Comparison of ENCODE assay signal across 26 cellular contexts in genomic region chr1:174652496-174653280, GRCh38.
A peak's percentile ranks its signal among the peaks of the same experiment; 100 is the strongest.
DNase-seq lines count a peak whose midpoint lies in the region; FAIRE-seq and TF ChIP-seq lines count a peak whose summit lies in the region.
"Had no signal": no experiment of that assay in that cellular context is flagged by ENCODE, and none has a peak within 500 bp of the region (broad histone marks: within the 10 kb centered on the region; RNA-seq: fewer than 3 reads in every experiment).

No MANE protein-coding gene starts in this region.

- intact Hi-C loops in kidney (cut with DNase I), result no loop called here

- no peak overlapping the region for H4K91ac ChIP-seq in neuronal stem cell (ENCODE audit: low read depth, low read length, poor library complexity)

- H3K9me3 Mint-ChIP-seq in endodermal cell, result peaks cover 9% of the 10 kb centered on the region

- peaks cover 9% of the 10 kb centered on the region for H3K4me1 ChIP-seq in endodermal cell (ENCODE audit: control insufficient read depth, insufficient read depth, low read length)
- peaks cover 6 to 8% of the 10 kb centered on the region in 2 donors for H3K4me1 ChIP-seq in neuronal stem cell (ENCODE audit: control insufficient read depth in 2 of 2, insufficient read depth in 1 of 2, low read depth in 1 of 2, low read length in 2 of 2)
- no peaks in the 10 kb centered on the region for H3K4me1 ChIP-seq in kidney (ENCODE audit: control insufficient read depth in 1 of 2, insufficient read depth in 1 of 2, low read depth in 1 of 2, low read length in 2 of 2)
- H3K4me1 ChIP-seq: gastrocnemius medialis had no signal

- no peak overlapping the region for H3K4ac ChIP-seq in neuronal stem cell (ENCODE audit: low read length)

- H3K79me1 ChIP-seq in neuronal stem cell (ENCODE audit: low read depth, low read length), result no peaks in the 10 kb centered on the region

- H3K4me3 Mint-ChIP-seq in endodermal cell, result no peak overlapping the region
- H3K4me3 Mint-ChIP-seq: activated naive CD8-positive, alpha-beta T cell; mesothelial cell of epicardium; naive thymus-derived CD4-positive, alpha-beta T cell had no signal

- no peak overlapping the region for H2BK5ac ChIP-seq in neuronal stem cell (ENCODE audit: low read length)

- FAIRE-seq in kidney (lab: Jason Lieb, UNC) (no peak), frontal cortex (lab: Jason Lieb, UNC) (no peak)
- FAIRE-seq: endometrium, GM12878 had no signal

- no peak for TF ChIP-seq CTCF in endodermal cell (conservative IDR thresholded peaks at IDR 0.05)
- TF ChIP-seq CTCF in kidney (IDR thresholded peaks at IDR 0.05; ENCODE audit: borderline replicate concordance, extremely low read depth, insufficient read depth), result no peak

- no peaks in the 10 kb centered on the region for H3K27me3 Mint-ChIP-seq in endodermal cell (ENCODE audit: insufficient read depth)
- H3K27me3 Mint-ChIP-seq: activated naive CD8-positive, alpha-beta T cell; naive thymus-derived CD4-positive, alpha-beta T cell had no signal

- H3K23ac ChIP-seq in neuronal stem cell (ENCODE audit: low read depth, low read length, poor library complexity), result no peak overlapping the region

- WGBS in endodermal cell (ENCODE audit: insufficient coverage in 1 of 2, insufficient read length in 1 of 2), 2 experiments, result 52 to 68% methylated on average over 6 to 8 of the region's 8 CpGs
- no CpG with 5 or more reads among the region's 8 CpGs for WGBS in neuronal stem cell (ENCODE audit: extremely low coverage in 2 of 2, insufficient read length in 2 of 2, insufficient replicate concordance in 1 of 2), 2 donors

- H3K4me1 Mint-ChIP-seq in endodermal cell, result peaks cover 10% of the 10 kb centered on the region

- H3K27ac ChIP-seq in endodermal cell (ENCODE audit: low read depth, low read length), result peak overlapping the region; percentile 68
- peak overlapping the region; percentile 49 for H3K27ac ChIP-seq in neuronal stem cell (replicated peaks; ENCODE audit: low read length)
- H3K27ac ChIP-seq in kidney (ENCODE audit: low read depth in 2 of 2, low read length in 2 of 2), result no peak overlapping the region
- H3K27ac ChIP-seq: coronary artery, gastrocnemius medialis, left ventricle myocardium inferior, VCaP had no signal

- H2AK5ac ChIP-seq in neuronal stem cell (ENCODE audit: low read depth, low read length), result no peak overlapping the region

- H2BK120ac ChIP-seq in neuronal stem cell (ENCODE audit: low read depth, low read length), result no peak overlapping the region

- no peak overlapping the region for H3K14ac ChIP-seq in neuronal stem cell (ENCODE audit: low read length)

- H3K4me3 ChIP-seq in endodermal cell (ENCODE audit: low read length) (peak overlapping the region; percentile 35), neuronal stem cell (ENCODE audit: low read length in 2 of 2) (no peak overlapping the region), kidney (ENCODE audit: low read length in 2 of 2) (no peak overlapping the region)
- H3K4me3 ChIP-seq: coronary artery, gastrocnemius medialis, GM12878, left ventricle myocardium inferior had no signal

- peak overlapping the region; percentile 68 for H3K27ac Mint-ChIP-seq in endodermal cell
- H3K27ac Mint-ChIP-seq: activated naive CD8-positive, alpha-beta T cell; mesothelial cell of epicardium; naive thymus-derived CD4-positive, alpha-beta T cell had no signal

- no peaks in the 10 kb centered on the region for H3K36me3 Mint-ChIP-seq in endodermal cell (ENCODE audit: low read depth)
- H3K36me3 Mint-ChIP-seq: mesothelial cell of epicardium had no signal

- H3K27me3 ChIP-seq in endodermal cell (ENCODE audit: control insufficient read depth, insufficient read depth, low read length, poor library complexity, severe bottlenecking) (no peaks in the 10 kb centered on the region), neuronal stem cell (ENCODE audit: control insufficient read depth in 3 of 3, insufficient read depth in 3 of 3, low read depth in 1 of 3, low read length in 3 of 3) (no peaks in the 10 kb centered on the region)
- H3K27me3 ChIP-seq: gastrocnemius medialis had no signal

- H2BK15ac ChIP-seq in neuronal stem cell (ENCODE audit: low read length), result no peak overlapping the region

- no peak overlapping the region for H4K8ac ChIP-seq in neuronal stem cell (ENCODE audit: low read depth, low read length)

- H3K9me3 ChIP-seq in endodermal cell (ENCODE audit: control insufficient read depth, low read length) (peaks cover 9% of the 10 kb centered on the region), neuronal stem cell (replicated peaks in 1 of 2; ENCODE audit: control insufficient read depth in 2 of 2, insufficient read depth in 1 of 2, low read depth in 1 of 2, low read length in 2 of 2) (peaks cover 0 to 2% of the 10 kb centered on the region in 2 donors), kidney (ENCODE audit: control insufficient read depth in 1 of 2, low read length in 2 of 2) (peaks cover 0 to 5% of the 10 kb centered on the region in 2 donors)
- H3K9me3 ChIP-seq: gastrocnemius medialis had no signal

- H3K4me2 ChIP-seq in neuronal stem cell (ENCODE audit: insufficient read depth, low read length, poor library complexity, severe bottlenecking), result no peak overlapping the region

- no peaks in the 10 kb centered on the region for H3K36me3 ChIP-seq in endodermal cell (ENCODE audit: control insufficient read depth, insufficient read depth, low read length)
- no peaks in the 10 kb centered on the region for H3K36me3 ChIP-seq in neuronal stem cell (replicated peaks in 1 of 2; ENCODE audit: control insufficient read depth in 2 of 2, insufficient read depth in 2 of 2, low read length in 2 of 2)
- H3K36me3 ChIP-seq in kidney (ENCODE audit: control insufficient read depth in 1 of 2, insufficient read depth in 2 of 2, low read length in 2 of 2), result no peaks in the 10 kb centered on the region
- H3K36me3 ChIP-seq: gastrocnemius medialis, left ventricle myocardium inferior had no signal

- H2BK12ac ChIP-seq in neuronal stem cell (ENCODE audit: low read length), result no peak overlapping the region

- H3K9ac ChIP-seq in endodermal cell (ENCODE audit: extremely low read depth, low read length, poor library complexity, severe bottlenecking) (no peak overlapping the region), neuronal stem cell (ENCODE audit: low read depth, low read length, poor library complexity) (no peak overlapping the region), kidney (ENCODE audit: low read length in 2 of 2) (no peak overlapping the region)

- DNase-seq in NCI-H2227 (lab: John Stamatoyannopoulos, UW; ENCODE audit: unreplicated experiment) (peak; percentile 24), NCI-H2227 treated with DMSO at 0.1 percent for 48 hours (lab: John Stamatoyannopoulos, UW) (no peak), NCI-H146 treated with DMSO at 0.1 percent for 48 hours (lab: John Stamatoyannopoulos, UW; ENCODE audit: unreplicated experiment) (peak; percentile 4), endodermal cell (peak; percentile 71), neuronal stem cell (ENCODE audit: low spot score) (peak; percentile 3), GOT3 (lab: John Stamatoyannopoulos, UW) (no peak), kidney (no peak), frontal cortex (ENCODE audit: low spot score in 2 of 2) (no peak)
- DNase-seq: activated CD4-positive, alpha-beta T cell treated with anti-CD3 and anti-CD28 coated beads for 48 hours; activated CD8-positive, alpha-beta memory T cell treated with anti-CD3 and anti-CD28 coated beads for 24 hours; activated effector memory CD4-positive, alpha-beta T cell treated with Interleukin-2 at 50 U/mL for 16 hours; aorta; gastrocnemius medialis; left ventricle myocardium inferior; naive thymus-derived CD4-positive, alpha-beta T cell; NCI-H1930; NCI-H345; SHP77 treated with DMSO at 0.1 percent for 48 hours; stimulated activated CD4-positive, alpha-beta T cell treated with anti-CD3 and anti-CD28 coated beads, Interleukin-2, amount 100 ng/mL, for 48 hours; trophoblast cell had no signal

- H2AFZ ChIP-seq in neuronal stem cell (ENCODE audit: low read length), result peak overlapping the region; percentile 87

- peak overlapping the region; percentile 89 for H3K18ac ChIP-seq in neuronal stem cell (ENCODE audit: low read length)

Comparison
In these comparisons a context has a peak if more than half of its experiments do, and no peak if none do; other contexts are left out.
1. DNase-seq: peak in NCI-H2227 (single experiment), NCI-H146 treated with DMSO at 0.1 percent for 48 hours (single experiment), endodermal cell (single experiment) and neuronal stem cell (single experiment); none in NCI-H2227 treated with DMSO at 0.1 percent for 48 hours (single experiment), GOT3 (single experiment), kidney (single experiment) and frontal cortex (0 of 2).
2. H3K27ac ChIP-seq: peak in endodermal cell (single experiment) and neuronal stem cell (single experiment); none in kidney (0 of 2).